22 cellular contexts compared by ENCODE assay signal in genomic region chr2:30707304-30707903, GRCh38.
A peak's percentile ranks its signal among the peaks of the same experiment; 100 is the strongest.
DNase-seq lines count a peak whose midpoint lies in the region; ATAC-seq, FAIRE-seq and TF ChIP-seq lines count a peak whose summit lies in the region.
"Had no signal": no experiment of that assay in that cellular context is flagged by ENCODE, and none has a peak within 500 bp of the region (broad histone marks: within the 10 kb centered on the region; RNA-seq: fewer than 3 reads in every experiment).

No MANE protein-coding gene starts in this region.

- H2BK120ac ChIP-seq in IMR-90 (ENCODE audit: low read depth, low read length) (peak overlapping the region; percentile 45), trophoblast cell (ENCODE audit: insufficient read depth, low read length, poor library complexity) (no peak overlapping the region)

- TF ChIP-seq RAD21 in IMR-90 (IDR thresholded peaks at IDR 0.05; ENCODE audit: low read length) (no peak), K562 (CRISPR knock-in tag; conservative IDR thresholded peaks at IDR 0.05 in 1 of 2, IDR thresholded peaks at IDR 0.05 in 1 of 2) (no peak)

- no peak overlapping the region for H3K4me2 ChIP-seq in IMR-90 (ENCODE audit: low read depth, low read length)
- no peak overlapping the region for H3K4me2 ChIP-seq in K562 (ENCODE audit: insufficient read depth, low read length)
- no peak overlapping the region for H3K4me2 ChIP-seq in trophoblast cell (ENCODE audit: low read length)

- no peak for FAIRE-seq in K562 (lab: Jason Lieb, UNC)
- FAIRE-seq: H54, small intestine had no signal

- ATAC-seq in IMR-90 (ENCODE audit: low read depth) (no peak), K562 (no peak), WTC11 (no peak)

- no peaks in the 10 kb centered on the region for H3K79me2 ChIP-seq in K562 (ENCODE audit: control insufficient read depth, insufficient read depth, low read length)
- no peaks in the 10 kb centered on the region for H3K79me2 ChIP-seq in trophoblast cell (ENCODE audit: control insufficient read depth, insufficient read depth, low read length, poor library complexity)

- H3K4ac ChIP-seq in IMR-90 (ENCODE audit: low read depth, low read length) (peak overlapping the region; percentile 42), trophoblast cell (ENCODE audit: low read depth, low read length) (no peak overlapping the region)

- H2BK5ac ChIP-seq in IMR-90 (ENCODE audit: low read depth, low read length, poor library complexity, severe bottlenecking) (no peak overlapping the region), trophoblast cell (ENCODE audit: low read depth, low read length, poor library complexity) (no peak overlapping the region)

- no peak overlapping the region for H3K27ac Mint-ChIP-seq in WTC11
- H3K27ac Mint-ChIP-seq: activated CD4-positive, alpha-beta T cell treated with anti-CD3 and anti-CD28 coated beads, Interleukin-2, amount 10 ng/mL, durations not matched to agents 24 days and 14 days; activated naive CD4-positive, alpha-beta T cell treated with anti-CD3 and anti-CD28 coated beads for 36 hours; immature natural killer cell had no signal

- H3K27me3 Mint-ChIP-seq in WTC11 (ENCODE audit: low read depth): peaks cover 2% of the 10 kb centered on the region; the same call in 1 of the 2 replicates

- H3K14ac ChIP-seq in IMR-90 (replicated peaks; ENCODE audit: low read depth, low read length) (no peak overlapping the region), trophoblast cell (ENCODE audit: low read length) (no peak overlapping the region)

- no peak overlapping the region for H3K4me3 Mint-ChIP-seq in WTC11
- H3K4me3 Mint-ChIP-seq: activated CD4-positive, alpha-beta T cell treated with anti-CD3 and anti-CD28 coated beads, Interleukin-2, amount 10 ng/mL, durations not matched to agents 24 days and 14 days; activated naive CD4-positive, alpha-beta T cell treated with anti-CD3 and anti-CD28 coated beads for 36 hours; CD4-positive, alpha-beta memory T cell; immature natural killer cell; stimulated activated naive B cell treated with anti-CD40 and anti-IgM and Interleukin-4, amounts not matched to agents 10 μg/mL and 1 μg/mL and 100 μg/mL, for 72 hours had no signal

- H3K4me3 ChIP-seq in IMR-90 (ENCODE audit: insufficient read depth, low read depth, low read length): no peak overlapping the region
- H3K4me3 ChIP-seq in K562: no peak overlapping the region
- H3K4me3 ChIP-seq in trophoblast cell (ENCODE audit: low read depth, low read length): no peak overlapping the region
- H3K4me3 ChIP-seq: body of pancreas, GM12878, ovary, upper lobe of left lung had no signal

- H3K36me3 ChIP-seq in IMR-90 (ENCODE audit: control insufficient read depth, insufficient read depth, low read length): no peaks in the 10 kb centered on the region
- H3K36me3 ChIP-seq in K562 (ENCODE audit: control insufficient read depth, insufficient read depth, low read length): no peaks in the 10 kb centered on the region
- no peaks in the 10 kb centered on the region for H3K36me3 ChIP-seq in trophoblast cell (ENCODE audit: control insufficient read depth in 1 of 2, insufficient read depth in 2 of 2, low read length in 2 of 2)
- H3K36me3 ChIP-seq: ovary, upper lobe of left lung, WERI-Rb-1 had no signal

- TF ChIP-seq EP300 in K562 (IDR thresholded peaks at IDR 0.05; ENCODE audit: low read length): no peak

- H3K4me1 ChIP-seq in IMR-90 (ENCODE audit: control insufficient read depth, insufficient read depth, low read length) (peaks cover 3% of the 10 kb centered on the region), K562 (replicated peaks in 1 of 2; ENCODE audit: control insufficient read depth in 2 of 2, insufficient read depth in 2 of 2, low read length in 2 of 2) (peaks cover 0 to 3% of the 10 kb centered on the region in 2 experiments; a peak in 1 of 5 replicates), trophoblast cell (ENCODE audit: control insufficient read depth in 1 of 2, insufficient read depth in 2 of 2, low read length in 2 of 2) (no peaks in the 10 kb centered on the region)
- H3K4me1 ChIP-seq: body of pancreas had no signal

- H4K20me1 ChIP-seq in IMR-90 (ENCODE audit: insufficient read depth, low read length): no peaks in the 10 kb centered on the region
- H4K20me1 ChIP-seq in K562 (replicated peaks; ENCODE audit: control insufficient read depth, insufficient read depth, low read length): no peaks in the 10 kb centered on the region

- no peak overlapping the region for H3K23ac ChIP-seq in IMR-90 (ENCODE audit: low read depth, low read length)
- no peak overlapping the region for H3K23ac ChIP-seq in trophoblast cell (ENCODE audit: low read length)

- no peak overlapping the region for H4K5ac ChIP-seq in IMR-90 (ENCODE audit: low read depth, low read length)

- 0 out of 4 replicates have a peak, but pooled peaks cover 0 to 3% of the 10 kb centered on the region in 2 experiments for H3K79me1 ChIP-seq in IMR-90 (ENCODE audit: low read depth in 1 of 2, low read length in 2 of 2)
- peaks cover 7% of the 10 kb centered on the region for H3K79me1 ChIP-seq in trophoblast cell (ENCODE audit: low read length)

- H3K18ac ChIP-seq in IMR-90 (ENCODE audit: low read depth, low read length): no peak overlapping the region; the same call in 1 of the 2 replicates
- no peak overlapping the region for H3K18ac ChIP-seq in trophoblast cell (ENCODE audit: low read length)

- POLR2A ChIA-PET in IMR-90 (lab: Charles Lee; ENCODE audit: unreplicated experiment): no interaction called here
- POLR2A ChIA-PET in K562 (lab: Yijun Ruan, JAX): no interaction called here
- POLR2A ChIA-PET in WTC11 (lab: Charles Lee): no interaction called here

- H3K27ac ChIP-seq in IMR-90 (ENCODE audit: insufficient read depth, low read length): no peak overlapping the region
- H3K27ac ChIP-seq in K562 (ENCODE audit: extremely low read depth, low read depth, low read length): no peak overlapping the region
- no peak overlapping the region for H3K27ac ChIP-seq in trophoblast cell (ENCODE audit: low read depth, low read length)
- H3K27ac ChIP-seq: body of pancreas, epithelial cell of prostate, ovary had no signal

- no peaks in the 10 kb centered on the region for H3K4me1 Mint-ChIP-seq in WTC11
- H3K4me1 Mint-ChIP-seq: immature natural killer cell had no signal

- H3K9ac ChIP-seq in IMR-90 (ENCODE audit: low read depth, low read length) (no peak overlapping the region; the same call in 1 of the 2 replicates), K562 (ENCODE audit: insufficient read depth in 1 of 2, low read depth in 2 of 2, low read length in 2 of 2) (no peak overlapping the region), trophoblast cell (ENCODE audit: low read length) (no peak overlapping the region)

- peak; percentile 8 for DNase-seq in DMS53 (lab: John Stamatoyannopoulos, UW)
- no peak for DNase-seq in DMS53 treated with DMSO at 0.1 percent for 48 hours (lab: John Stamatoyannopoulos, UW; ENCODE audit: unreplicated experiment)
- no peak for DNase-seq in IMR-90
- DNase-seq in K562 (ENCODE audit: extremely low read depth in 1 of 4, low spot score in 3 of 4): no peak
- DNase-seq in trophoblast cell: no peak
- no peak for DNase-seq in NCI-H69 (lab: John Stamatoyannopoulos, UW)
- no peak for DNase-seq in WTC11 (ENCODE audit: low spot score)
- DNase-seq in D341Med (ENCODE audit: low spot score): no peak
- DNase-seq: 8988T had no signal

- H3K9me3 ChIP-seq in IMR-90 (ENCODE audit: control insufficient read depth, insufficient read depth, low read length): peaks cover 9% of the 10 kb centered on the region
- H3K9me3 ChIP-seq in K562 (replicated peaks; ENCODE audit: control insufficient read depth, insufficient read depth, low read depth, low read length): no peaks in the 10 kb centered on the region
- peaks cover 1% of the 10 kb centered on the region for H3K9me3 ChIP-seq in trophoblast cell (ENCODE audit: insufficient read depth, low read depth, low read length)
- H3K9me3 ChIP-seq: body of pancreas, ovary had no signal

- peaks cover 30% of the 10 kb centered on the region for H3K9me3 Mint-ChIP-seq in WTC11

- BruUV-seq in IMR-90 (replicated peaks; lab: Mats Ljungman, UMichigan) (no TSS peak), K562 (replicated peaks; lab: Mats Ljungman, UMichigan) (no TSS peak)

- CTCF ChIA-PET in IMR-90 (lab: Yijun Ruan, JAX): interaction anchor here (0.5 to 8.2 kb wide), 6 partner anchors 419 to 543 kb away, joined by 3 to 99 read pairs (median 4); no protein-coding TSS in a partner anchor
- CTCF ChIA-PET in K562 (lab: Yijun Ruan, JAX; ENCODE audit: low intra/inter-chr PET ratio): interaction anchor here (0.6 to 5.7 kb wide), 4 partner anchors 12 to 543 kb away, joined by 3 to 60 read pairs (median 20); no protein-coding TSS in a partner anchor
- CTCF ChIA-PET in WTC11 (lab: Charles Lee): interaction anchor here (2.7 to 5.5 kb wide), 2 partner anchors 541 to 543 kb away, joined by 27 to 237 read pairs; no protein-coding TSS in a partner anchor

- no peak overlapping the region for H2AFZ ChIP-seq in IMR-90 (replicated peaks; ENCODE audit: low read length, poor library complexity)
- no peak overlapping the region for H2AFZ ChIP-seq in K562 (ENCODE audit: low read depth, low read length)
- H2AFZ ChIP-seq in trophoblast cell (ENCODE audit: insufficient read depth, low read length, poor library complexity): no peak overlapping the region

- WGBS in IMR-90 (ENCODE audit: extremely low coverage in 2 of 2, insufficient read length in 1 of 2), 2 experiments: no CpG with 5 or more reads among the region's 8 CpGs
- WGBS in K562 (ENCODE audit: insufficient coverage, low coverage, missing lambda C conversion rate): 0% methylated on average over 8 of the region's 8 CpGs
- no CpG with 5 or more reads among the region's 8 CpGs for WGBS in trophoblast cell (ENCODE audit: extremely low coverage, insufficient coverage, insufficient read length)

- intact Hi-C loops in IMR-90 (cut with micrococcal nuclease): loop anchor here (1.0 to 10.0 kb wide), 9 partner anchors 193 to 542 kb away; partner anchors contain the start of gene LBH
- intact Hi-C loops in K562 (cut with micrococcal nuclease): loop anchor here (1.0 kb wide), 2 partner anchors 499 to 542 kb away; no protein-coding TSS in a partner anchor

- peak overlapping the region; percentile 3; the same call in 2 of the 3 replicates for H2BK15ac ChIP-seq in IMR-90 (ENCODE audit: low read depth, low read length)

- H2AK5ac ChIP-seq in IMR-90 (ENCODE audit: low read depth, low read length) (peak overlapping the region; percentile 60; the same call in 1 of the 2 replicates), trophoblast cell (ENCODE audit: low read length) (no peak overlapping the region)

- in situ Hi-C loops in IMR-90 (cut with MboI; ENCODE audit: low sequenced_read_pairs): loop anchor here (5.0 kb wide), 2 partner anchors 495 to 540 kb away; no protein-coding TSS in a partner anchor
- in situ Hi-C loops in K562 (cut with MboI): loop anchor here (5.0 to 10.0 kb wide), 3 partner anchors 500 to 627 kb away; no protein-coding TSS in a partner anchor

- no peak for TF ChIP-seq POLR2A in IMR-90 (IDR thresholded peaks at IDR 0.05; ENCODE audit: low read depth, low read length)
- TF ChIP-seq POLR2A in K562 (conservative IDR thresholded peaks at IDR 0.05): no peak

- no peak overlapping the region for H2AK9ac ChIP-seq in IMR-90 (replicated peaks; ENCODE audit: low read depth, low read length, poor library complexity)

- peak overlapping the region; percentile 11 for H2BK12ac ChIP-seq in trophoblast cell (ENCODE audit: low read length)

- no peak for TF ChIP-seq CTCF in IMR-90 (conservative IDR thresholded peaks at IDR 0.05; ENCODE audit: low read depth, low read length)
- 0 out of 6 replicates have a peak, but pooled peaks of 1 of the 3 experiments have one; percentile 1 for TF ChIP-seq CTCF in K562 (IDR thresholded peaks at IDR 0.05 in 2 of 3, conservative IDR thresholded peaks at IDR 0.05 in 1 of 3; ENCODE audit: insufficient read depth in 2 of 3, low read depth in 1 of 3, low read length in 3 of 3)
- TF ChIP-seq CTCF in WTC11 (IDR thresholded peaks at IDR 0.05): no peak; the same call in 1 of the 2 replicates

- H3K9me1 ChIP-seq in IMR-90 (ENCODE audit: insufficient read depth, low read length) (peaks cover 6% of the 10 kb centered on the region; the same call in 1 of the 2 replicates), K562 (ENCODE audit: control insufficient read depth, insufficient read depth, low read length) (no peaks in the 10 kb centered on the region)

- peaks cover 16% of the 10 kb centered on the region for H3K36me3 Mint-ChIP-seq in WTC11

- dilution Hi-C loops in IMR-90 (cut with HindIII; ENCODE audit: low sequenced_read_pairs, unreplicated experiment): no loop called here

- H2BK20ac ChIP-seq in IMR-90 (ENCODE audit: low read depth, low read length): peak overlapping the region; percentile 73

- H3K56ac ChIP-seq in IMR-90 (ENCODE audit: extremely low read depth, insufficient read depth, low read length): no peak overlapping the region

- H4K12ac ChIP-seq in trophoblast cell (ENCODE audit: low read depth, low read length): no peak overlapping the region

- H3K27me3 ChIP-seq in IMR-90 (ENCODE audit: control insufficient read depth, insufficient read depth, low read length) (no peaks in the 10 kb centered on the region), K562 (ENCODE audit: control insufficient read depth in 2 of 2, insufficient read depth in 2 of 2, low read length in 2 of 2) (peaks cover 0 to 13% of the 10 kb centered on the region in 2 experiments; a peak in 3 of 5 replicates), trophoblast cell (ENCODE audit: insufficient read depth, low read length) (no peaks in the 10 kb centered on the region)
- H3K27me3 ChIP-seq: body of pancreas, ovary, upper lobe of left lung had no signal

- no peak overlapping the region; a peak in 1 of 4 replicates for H4K8ac ChIP-seq in IMR-90 (ENCODE audit: low read depth in 2 of 2, low read length in 2 of 2)
- H4K8ac ChIP-seq in trophoblast cell (ENCODE audit: low read depth, low read length): no peak overlapping the region

- H4K91ac ChIP-seq in IMR-90 (ENCODE audit: insufficient read depth, low read depth, low read length): peak overlapping the region; percentile 87
- H4K91ac ChIP-seq in trophoblast cell (ENCODE audit: low read depth, low read length): no peak overlapping the region
